ENCODE assay signal across 27 cellular contexts in genomic region chr13:89965252-89965651, GRCh38.
"Had no signal": no experiment of that assay in that cellular context is flagged by ENCODE, and none has a peak within 500 bp of the region (broad histone marks: within the 10 kb centered on the region; RNA-seq: fewer than 3 reads in every experiment).

No MANE protein-coding gene starts in this region.

- H3K27me3 ChIP-seq: stomach, suprapubic skin, testis, thyroid gland, tibial artery, tibial nerve, transverse colon, upper lobe of left lung, upper lobe of right lung, uterus, vagina had no signal

- H3K36me3 ChIP-seq: stomach, suprapubic skin, thoracic aorta, thyroid gland, tibial artery, tibial nerve, transverse colon, upper lobe of left lung, upper lobe of right lung, uterus, vagina had no signal

- H3K4me1 ChIP-seq: stomach, suprapubic skin, testis, thyroid gland, tibial artery, tibial nerve, transverse colon, upper lobe of left lung, upper lobe of right lung, uterus, vagina had no signal

- H3K27ac ChIP-seq: stomach, suprapubic skin, testis, thoracic aorta, thyroid gland, tibial artery, tibial nerve, transverse colon, upper lobe of left lung, upper lobe of right lung, uterus, vagina had no signal

- H3K4me3 ChIP-seq: stomach, suprapubic skin, testis, thoracic aorta, thyroid gland, tibial artery, tibial nerve, transverse colon, upper lobe of left lung, upper lobe of right lung, uterus, vagina had no signal

- FAIRE-seq: urothelium cell line had no signal

- H3K9me3 ChIP-seq: stomach, suprapubic skin, testis, thoracic aorta, thyroid gland, tibial artery, tibial nerve, transverse colon, upper lobe of left lung, upper lobe of right lung, uterus, vagina had no signal

- ATAC-seq: stimulated activated effector memory CD8-positive, alpha-beta T cell treated with anti-CD3 and anti-CD28 coated beads, Interleukin-12 subunit alpha, Interleukin-12 subunit beta, amount 100 ng/mL, for 72 hours; stimulated activated memory B cell treated with anti-CD40 and anti-IgM and Interleukin-4, amounts not matched to agents 10 μg/mL and 1 μg/mL and 100 μg/mL, for 72 hours; stimulated activated naive B cell treated with anti-CD40 and anti-IgM and Interleukin-4, amounts not matched to agents 10 μg/mL and 1 μg/mL and 100 μg/mL, for 72 hours; stimulated activated naive CD8-positive, alpha-beta T cell treated with anti-CD3 and anti-CD28 coated beads, Interleukin-15, amount 100 ng/mL, for 72 hours; stimulated activated naive CD8-positive, alpha-beta T cell treated with anti-CD3 and anti-CD28 coated beads, Interleukin-15, Interleukin-2, amounts not matched to agents 100 U/mL and 50 U/mL, for 24 hours; upper lobe of right lung had no signal

- DNase-seq: stimulated activated CD4-positive, alpha-beta T cell treated with anti-CD3 and anti-CD28 coated beads, Interleukin-2, amount 100 ng/mL, for 48 hours; stimulated activated CD4-positive, alpha-beta T cell treated with anti-CD3 and anti-CD28 coated beads, Interleukin-4, amount 100 ng/mL, for 1 hour; stimulated activated CD4-positive, alpha-beta T cell treated with anti-CD3 and anti-CD28 coated beads, Interleukin-4, amount 100 ng/mL, for 24 hours; stimulated activated CD4-positive, alpha-beta T cell treated with anti-CD3 and anti-CD28 coated beads, Interleukin-4, amount 100 ng/mL, for 4 hours; stimulated activated CD8-positive, alpha-beta memory T cell treated with anti-CD3 and anti-CD28 coated beads, Interleukin-4, amount 100 ng/mL, for 48 hours; stimulated activated naive B cell treated with anti-CD40 and anti-IgM and Interleukin-4, amounts not matched to agents 10 μg/mL and 1 μg/mL and 100 μg/mL, for 72 hours; stimulated activated naive CD4-positive, alpha-beta T cell; stimulated activated naive CD4-positive, alpha-beta T cell treated with Interleukin-2 at 50 U/mL for 16 hours; stimulated activated naive CD8-positive, alpha-beta T cell treated with anti-CD3 and anti-CD28 coated beads, Interleukin-15, amount 100 ng/mL, for 72 hours; stimulated activated naive CD8-positive, alpha-beta T cell treated with anti-CD3 and anti-CD28 coated beads, Interleukin-15, Interleukin-2, amounts not matched to agents 100 U/mL and 50 U/mL, for 24 hours; stomach; substantia nigra; testis; thyroid gland; tibial artery; transverse colon; trophoblast cell; upper lobe of left lung; upper lobe of right lung; uterus had no signal
